Comparison of ENCODE assay signal across 18 cellular contexts in the genomic region with DNA sequence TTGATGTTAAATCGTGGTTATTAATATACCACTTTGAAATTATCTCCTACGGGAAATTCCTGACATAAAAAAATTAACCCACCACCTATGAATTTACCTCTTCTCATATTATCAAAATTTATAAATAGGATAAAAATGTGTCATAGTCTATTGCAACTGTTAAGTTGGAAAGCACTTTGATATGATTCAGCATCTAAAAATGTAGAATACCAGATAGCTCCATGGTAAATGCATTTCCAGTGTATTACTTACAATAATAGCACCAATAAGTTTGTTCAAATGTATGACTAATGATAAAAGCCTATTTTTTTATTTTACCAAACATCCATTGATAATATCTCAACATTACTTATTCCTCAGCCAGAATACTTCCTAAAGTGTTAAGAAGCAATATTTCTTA. TPM values are rescaled to one million over a fixed set of nuclear protein-coding genes. Genes with fewer than 3 reads are reported as not detected.
"Had no signal": no experiment of that assay in that cellular context is flagged by ENCODE, and none has a peak within 500 bp of the region (broad histone marks: within the 10 kb centered on the region; RNA-seq: fewer than 3 reads in every experiment).

No MANE protein-coding gene starts in this region.

- ATAC-seq: activated CD4-positive, CD25-positive, alpha-beta regulatory T cell treated with anti-CD3 and anti-CD28 coated beads, Interleukin-2, amount 50 U/mL, for 24 hours; activated T-cell treated with anti-CD3 and anti-CD28 coated beads, Interleukin-2, amount 50 U/mL, for 4 hours; left lobe of liver; naive thymus-derived CD4-positive, alpha-beta T cell; stimulated activated effector memory CD8-positive, alpha-beta T cell treated with anti-CD3 and anti-CD28 coated beads, Interleukin-12 subunit alpha, Interleukin-12 subunit beta, amount 100 ng/mL, for 72 hours had no signal

- H3K36me3 Mint-ChIP-seq: stimulated activated effector memory CD8-positive, alpha-beta T cell treated with anti-CD3 and anti-CD28 coated beads, Interleukin-12 subunit alpha, Interleukin-12 subunit beta, amount 100 ng/mL, for 72 hours had no signal

- H3K27me3 Mint-ChIP-seq: activated naive CD8-positive, alpha-beta T cell treated with anti-CD3 and anti-CD28 coated beads for 36 hours; naive thymus-derived CD4-positive, alpha-beta T cell had no signal

- H3K4me3 ChIP-seq: smooth muscle cell, tibial artery, vagina had no signal

- H3K36me3 ChIP-seq: tibial artery, vagina had no signal

- H3K27ac ChIP-seq: tibial artery, vagina had no signal

- H3K27ac Mint-ChIP-seq: activated naive CD8-positive, alpha-beta T cell treated with anti-CD3 and anti-CD28 coated beads for 36 hours; naive thymus-derived CD4-positive, alpha-beta T cell; stimulated activated effector memory CD8-positive, alpha-beta T cell treated with anti-CD3 and anti-CD28 coated beads, Interleukin-12 subunit alpha, Interleukin-12 subunit beta, amount 100 ng/mL, for 72 hours had no signal

- H3K27me3 ChIP-seq: tibial artery, vagina had no signal

- H3K4me3 Mint-ChIP-seq: activated naive CD8-positive, alpha-beta T cell treated with anti-CD3 and anti-CD28 coated beads for 36 hours; activated T-cell treated with anti-CD3 and anti-CD28 coated beads, Interleukin-2, amount 50 U/mL, for 4 hours; naive thymus-derived CD4-positive, alpha-beta T cell; stimulated activated effector memory CD8-positive, alpha-beta T cell treated with anti-CD3 and anti-CD28 coated beads, Interleukin-12 subunit alpha, Interleukin-12 subunit beta, amount 100 ng/mL, for 72 hours had no signal

- H3K4me1 Mint-ChIP-seq: activated naive CD8-positive, alpha-beta T cell treated with anti-CD3 and anti-CD28 coated beads for 36 hours; naive thymus-derived CD4-positive, alpha-beta T cell; stimulated activated effector memory CD8-positive, alpha-beta T cell treated with anti-CD3 and anti-CD28 coated beads, Interleukin-12 subunit alpha, Interleukin-12 subunit beta, amount 100 ng/mL, for 72 hours had no signal

- H3K4me1 ChIP-seq: tibial artery, vagina had no signal

- DNase-seq: activated effector memory CD4-positive, alpha-beta T cell treated with anti-CD3 and anti-CD28 coated beads, Interleukin-2, amount 50 U/mL, for 16 hours; activated naive CD8-positive, alpha-beta T cell treated with anti-CD3 and anti-CD28 coated beads for 36 hours; activated T-cell treated with anti-CD3 and anti-CD28 coated beads, Interleukin-2, amount 50 U/mL, for 4 hours; anterior cingulate cortex; caudate nucleus; cortex of kidney; effector CD8-positive, alpha-beta T cell; mammary epithelial cell; naive thymus-derived CD4-positive, alpha-beta T cell; retina; tibial artery had no signal

- H3K4me2 ChIP-seq: smooth muscle cell had no signal

- H3K9me3 ChIP-seq: tibial artery, vagina had no signal

RNA-seq across cellular contexts. Expression of gene KCND2, which starts 13.6 kb away (rescaled TPM):
- total RNA-seq: activated naive CD8-positive, alpha-beta T cell treated with anti-CD3 and anti-CD28 coated beads for 36 hours; activated T-cell treated with anti-CD3 and anti-CD28 coated beads, Interleukin-2, amount 50 U/mL, for 4 hours; mononuclear cell; naive thymus-derived CD4-positive, alpha-beta T cell; T-helper 2 cell treated with Interferon-gamma antibody and Interleukin-4, amounts not matched to agents 100 ng/mL and 5 ng/mL, for 36 hours had no signal
- polyA plus RNA-seq: mammary epithelial cell; naive thymus-derived CD4-positive, alpha-beta T cell had no signal
